Comparison of ENCODE assay signal across 9 cellular contexts in the genomic region with DNA sequence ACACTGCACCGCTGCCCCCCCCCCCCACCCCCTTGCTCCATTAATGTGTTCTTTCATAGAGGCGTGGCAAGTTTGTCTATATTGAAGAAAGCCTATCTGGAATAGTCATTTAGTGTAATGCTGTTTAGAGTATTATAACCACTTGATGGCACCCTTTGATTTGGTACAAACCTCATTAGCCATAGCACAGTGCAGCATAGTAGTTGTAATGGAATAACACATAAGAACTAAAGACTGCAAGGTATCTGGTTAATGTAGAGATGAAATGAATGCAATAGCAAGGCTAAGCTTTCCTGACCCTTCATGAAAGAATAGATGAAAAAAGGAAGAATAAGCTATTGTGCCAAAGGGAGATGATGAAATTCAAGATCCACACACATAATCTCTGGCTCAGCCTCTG.
DNase-seq lines count a peak whose midpoint lies in the region; ATAC-seq and TF ChIP-seq lines count a peak whose summit lies in the region.
"Had no signal": no experiment of that assay in that cellular context is flagged by ENCODE, and none has a peak within 500 bp of the region (broad histone marks: within the 10 kb centered on the region; RNA-seq: fewer than 3 reads in every experiment).

No MANE protein-coding gene starts in this region.

- H3K9me3 ChIP-seq in CD4-positive, alpha-beta memory T cell (ENCODE audit: control insufficient read depth in 1 of 2, low read length in 2 of 2): no peaks in the 10 kb centered on the region

- DNase-seq in D341Med (ENCODE audit: low spot score) (peak; percentile 43), GM20000 (ENCODE audit: low spot score) (peak; percentile 31), NCI-H1694 treated with DMSO at 0.1 percent for 48 hours (lab: John Stamatoyannopoulos, UW) (peak; percentile 68), inferior parietal cortex (ENCODE audit: extremely low spot score) (peak; percentile 55), activated gamma-delta T cell treated with Interleukin-2 at 50 U/mL for 16 hours (no peak)
- no peak for DNase-seq in activated CD4-positive, alpha-beta T cell treated with anti-CD3 and anti-CD28 coated beads, Interleukin-2, amount 10 ng/mL, durations not matched to agents 7 days and 5 days
- DNase-seq in CD4-positive, alpha-beta memory T cell: no peak

- no peak overlapping the region for H3K27ac ChIP-seq in CD4-positive, alpha-beta memory T cell (ENCODE audit: low read depth, low read length)
- H3K27ac ChIP-seq: HL-60 had no signal

- intact Hi-C loops in CD4-positive, alpha-beta memory T cell (cut with micrococcal nuclease): loop anchor here (2.0 to 5.0 kb wide), 2 partner anchors 640 to 757 kb away; no protein-coding TSS in a partner anchor

- no peak overlapping the region for H3K4me3 Mint-ChIP-seq in activated T-helper 17 cell treated with anti-CD3 and anti-CD28 coated beads, Interleukin-2, amount 50 U/mL, for 72 hours
- no peak overlapping the region for H3K4me3 Mint-ChIP-seq in activated CD4-positive, alpha-beta T cell treated with anti-CD3 and anti-CD28 coated beads, Interleukin-2, amount 10 ng/mL, durations not matched to agents 7 days and 5 days
- H3K4me3 Mint-ChIP-seq in CD4-positive, alpha-beta memory T cell: no peak overlapping the region

- no peaks in the 10 kb centered on the region for H3K27me3 ChIP-seq in CD4-positive, alpha-beta memory T cell (ENCODE audit: insufficient read depth, low read length)

- peak; percentile 52 for ATAC-seq in activated T-helper 17 cell treated with anti-CD3 and anti-CD28 coated beads, Interleukin-2, amount 50 U/mL, for 72 hours (replicated peaks)

- H3K9me3 Mint-ChIP-seq in activated T-helper 17 cell treated with anti-CD3 and anti-CD28 coated beads, Interleukin-2, amount 50 U/mL, for 72 hours: no peaks in the 10 kb centered on the region
- peaks cover 3% of the 10 kb centered on the region for H3K9me3 Mint-ChIP-seq in activated CD4-positive, alpha-beta T cell treated with anti-CD3 and anti-CD28 coated beads, Interleukin-2, amount 10 ng/mL, durations not matched to agents 7 days and 5 days
- peaks cover 0 to 4% (median 0%) of the 10 kb centered on the region in 8 donors for H3K9me3 Mint-ChIP-seq in CD4-positive, alpha-beta memory T cell

- H3K36me3 ChIP-seq in CD4-positive, alpha-beta memory T cell (ENCODE audit: insufficient read depth, low read length): no peaks in the 10 kb centered on the region

- H3K4me1 ChIP-seq in CD4-positive, alpha-beta memory T cell (ENCODE audit: insufficient read depth, low read length): no peaks in the 10 kb centered on the region

- H3K27me3 Mint-ChIP-seq in activated T-helper 17 cell treated with anti-CD3 and anti-CD28 coated beads, Interleukin-2, amount 50 U/mL, for 72 hours: no peaks in the 10 kb centered on the region
- no peaks in the 10 kb centered on the region for H3K27me3 Mint-ChIP-seq in activated CD4-positive, alpha-beta T cell treated with anti-CD3 and anti-CD28 coated beads, Interleukin-2, amount 10 ng/mL, durations not matched to agents 7 days and 5 days
- no peaks in the 10 kb centered on the region for H3K27me3 Mint-ChIP-seq in CD4-positive, alpha-beta memory T cell

- H3K4me1 Mint-ChIP-seq in activated T-helper 17 cell treated with anti-CD3 and anti-CD28 coated beads, Interleukin-2, amount 50 U/mL, for 72 hours: peaks cover 4% of the 10 kb centered on the region
- H3K4me1 Mint-ChIP-seq in activated CD4-positive, alpha-beta T cell treated with anti-CD3 and anti-CD28 coated beads, Interleukin-2, amount 10 ng/mL, durations not matched to agents 7 days and 5 days: no peaks in the 10 kb centered on the region
- peaks cover 0 to 4% (median under 1%) of the 10 kb centered on the region in 4 donors for H3K4me1 Mint-ChIP-seq in CD4-positive, alpha-beta memory T cell

- TF ChIP-seq CTCF in GM20000 (IDR thresholded peaks at IDR 0.05; ENCODE audit: extremely low read depth, missing control alignments): peak; percentile 10

- H3K4me3 ChIP-seq in CD4-positive, alpha-beta memory T cell (ENCODE audit: low read length in 2 of 2): no peak overlapping the region

- no peak overlapping the region for H3K27ac Mint-ChIP-seq in activated T-helper 17 cell treated with anti-CD3 and anti-CD28 coated beads, Interleukin-2, amount 50 U/mL, for 72 hours
- H3K27ac Mint-ChIP-seq in activated CD4-positive, alpha-beta T cell treated with anti-CD3 and anti-CD28 coated beads, Interleukin-2, amount 10 ng/mL, durations not matched to agents 7 days and 5 days: no peak overlapping the region
- H3K27ac Mint-ChIP-seq in CD4-positive, alpha-beta memory T cell: no peak overlapping the region

- H3K36me3 Mint-ChIP-seq in activated T-helper 17 cell treated with anti-CD3 and anti-CD28 coated beads, Interleukin-2, amount 50 U/mL, for 72 hours (ENCODE audit: low read depth): no peaks in the 10 kb centered on the region
- H3K36me3 Mint-ChIP-seq in activated CD4-positive, alpha-beta T cell treated with anti-CD3 and anti-CD28 coated beads, Interleukin-2, amount 10 ng/mL, durations not matched to agents 7 days and 5 days (ENCODE audit: low read depth): peaks cover 8% of the 10 kb centered on the region
- peaks cover 0 to 9% of the 10 kb centered on the region in 2 donors for H3K36me3 Mint-ChIP-seq in CD4-positive, alpha-beta memory T cell

- CTCF ChIA-PET in activated CD4-positive, alpha-beta T cell treated with anti-CD3 and anti-CD28 coated beads, Interleukin-2, amount 10 ng/mL, durations not matched to agents 7 days and 5 days (lab: Charles Lee): interaction anchor here (0.9 kb wide), 1 partner anchor 299 kb away, joined by 3 read pairs; no protein-coding TSS in a partner anchor
- CTCF ChIA-PET in CD4-positive, alpha-beta memory T cell (lab: Charles Lee; ENCODE audit: partially characterized antibody): interaction anchor here (1.0 to 4.6 kb wide), 4 partner anchors 9 to 637 kb away, joined by 3 to 14 read pairs (median 8); no protein-coding TSS in a partner anchor

- POLR2A ChIA-PET in activated CD4-positive, alpha-beta T cell treated with anti-CD3 and anti-CD28 coated beads, Interleukin-2, amount 10 ng/mL, durations not matched to agents 7 days and 5 days (lab: Charles Lee): no interaction called here
- POLR2A ChIA-PET in CD4-positive, alpha-beta memory T cell (lab: Charles Lee; ENCODE audit: partially characterized antibody): no interaction called here

Comparison
In these comparisons a context has a peak if more than half of its experiments do, and no peak if none do; other contexts are left out.
1. DNase-seq: peak in D341Med (single experiment), GM20000 (single experiment), NCI-H1694 treated with DMSO at 0.1 percent for 48 hours (single experiment) and inferior parietal cortex (single experiment); none in activated CD4-positive, alpha-beta T cell treated with anti-CD3 and anti-CD28 coated beads, Interleukin-2, amount 10 ng/mL, durations not matched to agents 7 days and 5 days (single experiment), activated gamma-delta T cell treated with Interleukin-2 at 50 U/mL for 16 hours (single experiment) and CD4-positive, alpha-beta memory T cell (0 of 5).